Comparison of ENCODE assay signal across 2 cellular contexts in genomic region chr19:17866312-17867012, GRCh38.
TF ChIP-seq lines count a peak whose summit lies in the region.

No MANE protein-coding gene starts in this region.

TF ChIP-seq in HepG2, 621 proteins besides CTCF, POLR2A, EP300 and RAD21:
- TF ChIP-seq MTA3 (CRISPR knock-in tag; IDR thresholded peaks at IDR 0.05) (no peak), EEA1 (CRISPR knock-in tag; IDR thresholded peaks at IDR 0.05; ENCODE audit: borderline replicate concordance) (no peak), ZNF616 (CRISPR knock-in tag; IDR thresholded peaks at IDR 0.05; ENCODE audit: low read depth) (no peak), ZMYM4 (CRISPR knock-in tag; IDR thresholded peaks at IDR 0.05) (no peak), KAT7 (CRISPR knock-in tag; IDR thresholded peaks at IDR 0.05; ENCODE audit: borderline replicate concordance) (no peak), ZNF251 (CRISPR knock-in tag; IDR thresholded peaks at IDR 0.05) (no peak)
TF ChIP-seq in HepG2: peak in this region for 0.

TF ChIP-seq in K562, 482 proteins besides CTCF, POLR2A, EP300 and RAD21:
- no peak for TF ChIP-seq BACH1 (tag; IDR thresholded peaks at IDR 0.05)
- 0 out of 2 replicates have a peak, but pooled peaks have one; percentile 4 for TF ChIP-seq ETS1 (conservative IDR thresholded peaks at IDR 0.05; ENCODE audit: control insufficient read depth, low read depth, low read length)
- no peak for TF ChIP-seq ZBTB8A (IDR thresholded peaks at IDR 0.05; ENCODE audit: partially characterized antibody)
- peak; percentile 35; the same call in 1 of the 2 replicates for TF ChIP-seq EGR1 (conservative IDR thresholded peaks at IDR 0.05)
- peak in 1 of 2 experiments; percentile 50; a peak in 1 of 4 replicates for TF ChIP-seq KDM1A (IDR thresholded peaks at IDR 0.05)
- TF ChIP-seq CHCHD3 (CRISPR knock-in tag; IDR thresholded peaks at IDR 0.05), result no peak
- TF ChIP-seq ZNF224 (CRISPR knock-in tag; IDR thresholded peaks at IDR 0.05), result no peak
- TF ChIP-seq RERE (CRISPR knock-in tag; IDR thresholded peaks at IDR 0.05; ENCODE audit: borderline replicate concordance), result no peak
- TF ChIP-seq CCAR2 (IDR thresholded peaks at IDR 0.05; ENCODE audit: low read depth, low read length), result peak; percentile 99
- peak; percentile 48 for TF ChIP-seq CREBBP (IDR thresholded peaks at IDR 0.05; ENCODE audit: low read depth, low read length)
- TF ChIP-seq HNRNPLL (IDR thresholded peaks at IDR 0.05; ENCODE audit: low read depth, low read length, poor library complexity, severe bottlenecking), result peak; percentile 77
- 0 out of 2 replicates have a peak, but pooled peaks have one; percentile 6 for TF ChIP-seq ZNF121 (CRISPR knock-in tag; conservative IDR thresholded peaks at IDR 0.05)
